8 cellular contexts compared by ENCODE assay signal in genomic region chr17:68456529-68457167, GRCh38. TPM values are rescaled to one million over a fixed set of nuclear protein-coding genes. Genes with fewer than 3 reads are reported as not detected.
A peak's percentile ranks its signal among the peaks of the same experiment; 100 is the strongest.
DNase-seq lines count a peak whose midpoint lies in the region; ATAC-seq and TF ChIP-seq lines count a peak whose summit lies in the region.

No MANE protein-coding gene starts in this region.

- peaks cover 45% of the 10 kb centered on the region for H3K4me1 ChIP-seq in Loucy (ENCODE audit: insufficient read depth, low read length, poor library complexity, severe bottlenecking)
- peaks cover 0 to 49% (median 9%) of the 10 kb centered on the region in 3 donors for H3K4me1 ChIP-seq in gastroesophageal sphincter

- TF ChIP-seq CTCF in Loucy (conservative IDR thresholded peaks at IDR 0.05; ENCODE audit: low read length) (no peak), gastroesophageal sphincter (IDR thresholded peaks at IDR 0.05) (no peak), neural cell (IDR thresholded peaks at IDR 0.05; ENCODE audit: poor library complexity, severe bottlenecking) (no peak)

- no peak for TF ChIP-seq RAD21 in neural cell (conservative IDR thresholded peaks at IDR 0.05)

- H3K27me3 ChIP-seq in Loucy (ENCODE audit: insufficient read depth, low read length, poor library complexity, severe bottlenecking) (no peaks in the 10 kb centered on the region), gastroesophageal sphincter (no peaks in the 10 kb centered on the region), neural cell (ENCODE audit: insufficient read depth, low read depth, low read length) (peaks cover 15% of the 10 kb centered on the region)

- H3K9me2 ChIP-seq in Loucy (replicated peaks; ENCODE audit: low read depth, low read length) (no peaks in the 10 kb centered on the region), neural cell (ENCODE audit: insufficient read depth, low read length) (no peaks in the 10 kb centered on the region)

- H3K36me3 ChIP-seq in Loucy (ENCODE audit: insufficient read depth, low read length) (no peaks in the 10 kb centered on the region), gastroesophageal sphincter (peaks cover 0 to 15% of the 10 kb centered on the region in 2 donors), neural cell (ENCODE audit: insufficient read depth, low read length) (no peaks in the 10 kb centered on the region)

- TF ChIP-seq POLR2A in gastroesophageal sphincter (IDR thresholded peaks at IDR 0.05): peak in 1 of 2 donors; percentile 36

- H3K9me3 ChIP-seq in Loucy (ENCODE audit: insufficient read depth, low read depth, low read length) (no peaks in the 10 kb centered on the region), gastroesophageal sphincter (no peaks in the 10 kb centered on the region), neural cell (ENCODE audit: low read length) (no peaks in the 10 kb centered on the region)

- peaks cover 10% of the 10 kb centered on the region; the same call in 1 of the 2 replicates for H3K79me2 ChIP-seq in Loucy (ENCODE audit: insufficient read depth, low read length)
- H3K79me2 ChIP-seq in neural cell (replicated peaks; ENCODE audit: insufficient read depth, low read length): no peaks in the 10 kb centered on the region

- ATAC-seq in gastroesophageal sphincter (peak; percentile 72), HG02840 (IDR thresholded peaks at IDR 0.05; ENCODE audit: low FRiP score, unreplicated experiment) (no peak), HG02763 (IDR thresholded peaks at IDR 0.05; ENCODE audit: unreplicated experiment) (no peak)

- peaks cover 13% of the 10 kb centered on the region for H3K36me3 Mint-ChIP-seq in activated T-helper 2 cell treated with anti-CD3 and anti-CD28 coated beads, Interferon-gamma antibody, Interleukin-2, Interleukin-4, amounts not matched to agents 10 μg/mL and 5 μg/mL and 100 μg/mL, durations not matched to agents 14 hours and 24 hours and 36 hours (ENCODE audit: low read depth)

- intact Hi-C loops in activated T-helper 2 cell treated with anti-CD3 and anti-CD28 coated beads, Interferon-gamma antibody, Interleukin-2, Interleukin-4, amounts not matched to agents 10 μg/mL and 5 μg/mL and 100 μg/mL, durations not matched to agents 14 hours and 24 hours and 36 hours (cut with micrococcal nuclease): loop anchor here (1.0 kb wide), 2 partner anchors 18 to 209 kb away; no protein-coding TSS in a partner anchor

- peak overlapping the region; percentile 86 for H3K4me3 ChIP-seq in Loucy (ENCODE audit: low read length, poor library complexity, severe bottlenecking)
- peak overlapping the region; percentile 59 to 92 for H3K4me3 ChIP-seq in gastroesophageal sphincter
- H3K4me3 ChIP-seq in neural cell (ENCODE audit: low read length): peak overlapping the region; percentile 81

- 0 to 4% methylated on average over 1 to 12 of the region's 18 CpGs for WGBS in gastroesophageal sphincter (ENCODE audit: low coverage in 1 of 2), 2 donors

- peaks cover 60% of the 10 kb centered on the region for H3K4me1 Mint-ChIP-seq in activated T-helper 2 cell treated with anti-CD3 and anti-CD28 coated beads, Interferon-gamma antibody, Interleukin-2, Interleukin-4, amounts not matched to agents 10 μg/mL and 5 μg/mL and 100 μg/mL, durations not matched to agents 14 hours and 24 hours and 36 hours (ENCODE audit: low read depth)

- no peaks in the 10 kb centered on the region for H3K9me3 Mint-ChIP-seq in activated T-helper 2 cell treated with anti-CD3 and anti-CD28 coated beads, Interferon-gamma antibody, Interleukin-2, Interleukin-4, amounts not matched to agents 10 μg/mL and 5 μg/mL and 100 μg/mL, durations not matched to agents 14 hours and 24 hours and 36 hours

- H3F3A ChIP-seq in Loucy (ENCODE audit: low read depth): no peaks in the 10 kb centered on the region
- H3F3A ChIP-seq in neural cell (ENCODE audit: insufficient read depth, low read length, poor library complexity, severe bottlenecking): no peaks in the 10 kb centered on the region

- H3K27ac Mint-ChIP-seq in activated T-helper 2 cell treated with anti-CD3 and anti-CD28 coated beads, Interferon-gamma antibody, Interleukin-2, Interleukin-4, amounts not matched to agents 10 μg/mL and 5 μg/mL and 100 μg/mL, durations not matched to agents 14 hours and 24 hours and 36 hours: peak overlapping the region; percentile 75

- H4K20me1 ChIP-seq in Loucy (ENCODE audit: insufficient read depth, low read length, poor library complexity, severe bottlenecking) (no peaks in the 10 kb centered on the region), neural cell (ENCODE audit: insufficient read depth) (no peaks in the 10 kb centered on the region)

- TF ChIP-seq EP300 in gastroesophageal sphincter (IDR thresholded peaks at IDR 0.05): no peak
- TF ChIP-seq EP300 in neural cell (conservative IDR thresholded peaks at IDR 0.05; ENCODE audit: poor library complexity, severe bottlenecking): no peak

- peak overlapping the region; percentile 95 for H3K4me2 ChIP-seq in Loucy (ENCODE audit: low read depth, low read length, poor library complexity, severe bottlenecking)
- H3K4me2 ChIP-seq in neural cell (ENCODE audit: low read length): peak overlapping the region; percentile 59

- peak overlapping the region; percentile 88 for H3K4me3 Mint-ChIP-seq in activated T-helper 2 cell treated with anti-CD3 and anti-CD28 coated beads, Interferon-gamma antibody, Interleukin-2, Interleukin-4, amounts not matched to agents 10 μg/mL and 5 μg/mL and 100 μg/mL, durations not matched to agents 14 hours and 24 hours and 36 hours (ENCODE audit: low read depth)

- peak overlapping the region; percentile 67 for H2AFZ ChIP-seq in Loucy (ENCODE audit: low read length)
- H2AFZ ChIP-seq in neural cell (ENCODE audit: low read depth, low read length): no peak overlapping the region

- no peaks in the 10 kb centered on the region for H3K27me3 Mint-ChIP-seq in activated T-helper 2 cell treated with anti-CD3 and anti-CD28 coated beads, Interferon-gamma antibody, Interleukin-2, Interleukin-4, amounts not matched to agents 10 μg/mL and 5 μg/mL and 100 μg/mL, durations not matched to agents 14 hours and 24 hours and 36 hours (ENCODE audit: low read depth)

- peak overlapping the region; percentile 88 to 99 (median 95) for H3K27ac ChIP-seq in gastroesophageal sphincter
- H3K27ac ChIP-seq in neural cell (ENCODE audit: low read length): no peak overlapping the region

- DNase-seq in Daoy (ENCODE audit: low read depth) (peak; percentile 89), GDM1 (lab: John Stamatoyannopoulos, UW) (no peak)
- DNase-seq in activated T-helper 2 cell treated with anti-CD3 and anti-CD28 coated beads, Interferon-gamma antibody, Interleukin-2, Interleukin-4, amounts not matched to agents 10 μg/mL and 5 μg/mL and 100 μg/mL, durations not matched to agents 14 hours and 24 hours and 36 hours (ENCODE audit: low spot score): no peak

- H3K9ac ChIP-seq in Loucy (ENCODE audit: low read depth, low read length, poor library complexity, severe bottlenecking) (peak overlapping the region; percentile 80), neural cell (ENCODE audit: low read length) (peak overlapping the region; percentile 54)

TF ChIP-seq in neural cell, 6 proteins besides CTCF, POLR2A, EP300 and RAD21:
- TF ChIP-seq REST (IDR thresholded peaks at IDR 0.05; ENCODE audit: borderline replicate concordance) (no peak), TAF1 (IDR thresholded peaks at IDR 0.05; ENCODE audit: low read depth) (no peak), POLR2AphosphoS5 (IDR thresholded peaks at IDR 0.05) (no peak), MXI1 (conservative IDR thresholded peaks at IDR 0.05; ENCODE audit: poor library complexity, severe bottlenecking) (no peak), SMC3 (conservative IDR thresholded peaks at IDR 0.05; ENCODE audit: poor library complexity) (no peak), EZH2 (IDR thresholded peaks at IDR 0.05; ENCODE audit: borderline replicate concordance, insufficient read depth, low read length, poor library complexity, severe bottlenecking) (no peak)
TF ChIP-seq in neural cell: peak in this region for 0.

RNA-seq across cellular contexts. Expression of gene WIPI1, which starts 0.6 kb away (rescaled TPM):
- total RNA-seq in Daoy (2014; rRNA removed; shearing (Covaris generic)): 13.4 and 33.7 TPM in 2 replicates
- total RNA-seq in activated T-helper 2 cell treated with anti-CD3 and anti-CD28 coated beads, Interferon-gamma antibody, Interleukin-2, Interleukin-4, amounts not matched to agents 10 μg/mL and 5 μg/mL and 100 μg/mL, durations not matched to agents 14 hours and 24 hours and 36 hours: 14.0 and 15.7 TPM in 2 replicates
- total RNA-seq in gastroesophageal sphincter: 10 to 100 TPM; 22.9 to 53.2 (median 45.0) TPM
- polyA plus RNA-seq in neural cell: 8.3 and 17.8 TPM in 2 replicates
- 4.1 and 6.1 TPM in 2 replicates for polyA minus RNA-seq in neural cell

RNA-seq across cellular contexts. Expression of gene PRKAR1A, which starts 55.6 kb away (rescaled TPM):
- 173 and 260 TPM in 2 replicates for total RNA-seq in Daoy (2014; rRNA removed; shearing (Covaris generic))
- 263 and 265 TPM in 2 replicates for total RNA-seq in activated T-helper 2 cell treated with anti-CD3 and anti-CD28 coated beads, Interferon-gamma antibody, Interleukin-2, Interleukin-4, amounts not matched to agents 10 μg/mL and 5 μg/mL and 100 μg/mL, durations not matched to agents 14 hours and 24 hours and 36 hours
- 100 to 1,000 TPM; 267 to 390 (median 347) TPM for total RNA-seq in gastroesophageal sphincter
- polyA plus RNA-seq in neural cell: 512 and 539 TPM in 2 replicates
- polyA minus RNA-seq in neural cell: 424 and 461 TPM in 2 replicates
